Comparison of ENCODE assay signal across 1 cellular context in genomic region chr9:69455311-69455710, GRCh38.
TF ChIP-seq lines count a peak whose summit lies in the region.

No MANE protein-coding gene starts in this region.

TF ChIP-seq in GM23338, 12 proteins besides CTCF, POLR2A, EP300 and RAD21:
- TF ChIP-seq, protein P1, sequence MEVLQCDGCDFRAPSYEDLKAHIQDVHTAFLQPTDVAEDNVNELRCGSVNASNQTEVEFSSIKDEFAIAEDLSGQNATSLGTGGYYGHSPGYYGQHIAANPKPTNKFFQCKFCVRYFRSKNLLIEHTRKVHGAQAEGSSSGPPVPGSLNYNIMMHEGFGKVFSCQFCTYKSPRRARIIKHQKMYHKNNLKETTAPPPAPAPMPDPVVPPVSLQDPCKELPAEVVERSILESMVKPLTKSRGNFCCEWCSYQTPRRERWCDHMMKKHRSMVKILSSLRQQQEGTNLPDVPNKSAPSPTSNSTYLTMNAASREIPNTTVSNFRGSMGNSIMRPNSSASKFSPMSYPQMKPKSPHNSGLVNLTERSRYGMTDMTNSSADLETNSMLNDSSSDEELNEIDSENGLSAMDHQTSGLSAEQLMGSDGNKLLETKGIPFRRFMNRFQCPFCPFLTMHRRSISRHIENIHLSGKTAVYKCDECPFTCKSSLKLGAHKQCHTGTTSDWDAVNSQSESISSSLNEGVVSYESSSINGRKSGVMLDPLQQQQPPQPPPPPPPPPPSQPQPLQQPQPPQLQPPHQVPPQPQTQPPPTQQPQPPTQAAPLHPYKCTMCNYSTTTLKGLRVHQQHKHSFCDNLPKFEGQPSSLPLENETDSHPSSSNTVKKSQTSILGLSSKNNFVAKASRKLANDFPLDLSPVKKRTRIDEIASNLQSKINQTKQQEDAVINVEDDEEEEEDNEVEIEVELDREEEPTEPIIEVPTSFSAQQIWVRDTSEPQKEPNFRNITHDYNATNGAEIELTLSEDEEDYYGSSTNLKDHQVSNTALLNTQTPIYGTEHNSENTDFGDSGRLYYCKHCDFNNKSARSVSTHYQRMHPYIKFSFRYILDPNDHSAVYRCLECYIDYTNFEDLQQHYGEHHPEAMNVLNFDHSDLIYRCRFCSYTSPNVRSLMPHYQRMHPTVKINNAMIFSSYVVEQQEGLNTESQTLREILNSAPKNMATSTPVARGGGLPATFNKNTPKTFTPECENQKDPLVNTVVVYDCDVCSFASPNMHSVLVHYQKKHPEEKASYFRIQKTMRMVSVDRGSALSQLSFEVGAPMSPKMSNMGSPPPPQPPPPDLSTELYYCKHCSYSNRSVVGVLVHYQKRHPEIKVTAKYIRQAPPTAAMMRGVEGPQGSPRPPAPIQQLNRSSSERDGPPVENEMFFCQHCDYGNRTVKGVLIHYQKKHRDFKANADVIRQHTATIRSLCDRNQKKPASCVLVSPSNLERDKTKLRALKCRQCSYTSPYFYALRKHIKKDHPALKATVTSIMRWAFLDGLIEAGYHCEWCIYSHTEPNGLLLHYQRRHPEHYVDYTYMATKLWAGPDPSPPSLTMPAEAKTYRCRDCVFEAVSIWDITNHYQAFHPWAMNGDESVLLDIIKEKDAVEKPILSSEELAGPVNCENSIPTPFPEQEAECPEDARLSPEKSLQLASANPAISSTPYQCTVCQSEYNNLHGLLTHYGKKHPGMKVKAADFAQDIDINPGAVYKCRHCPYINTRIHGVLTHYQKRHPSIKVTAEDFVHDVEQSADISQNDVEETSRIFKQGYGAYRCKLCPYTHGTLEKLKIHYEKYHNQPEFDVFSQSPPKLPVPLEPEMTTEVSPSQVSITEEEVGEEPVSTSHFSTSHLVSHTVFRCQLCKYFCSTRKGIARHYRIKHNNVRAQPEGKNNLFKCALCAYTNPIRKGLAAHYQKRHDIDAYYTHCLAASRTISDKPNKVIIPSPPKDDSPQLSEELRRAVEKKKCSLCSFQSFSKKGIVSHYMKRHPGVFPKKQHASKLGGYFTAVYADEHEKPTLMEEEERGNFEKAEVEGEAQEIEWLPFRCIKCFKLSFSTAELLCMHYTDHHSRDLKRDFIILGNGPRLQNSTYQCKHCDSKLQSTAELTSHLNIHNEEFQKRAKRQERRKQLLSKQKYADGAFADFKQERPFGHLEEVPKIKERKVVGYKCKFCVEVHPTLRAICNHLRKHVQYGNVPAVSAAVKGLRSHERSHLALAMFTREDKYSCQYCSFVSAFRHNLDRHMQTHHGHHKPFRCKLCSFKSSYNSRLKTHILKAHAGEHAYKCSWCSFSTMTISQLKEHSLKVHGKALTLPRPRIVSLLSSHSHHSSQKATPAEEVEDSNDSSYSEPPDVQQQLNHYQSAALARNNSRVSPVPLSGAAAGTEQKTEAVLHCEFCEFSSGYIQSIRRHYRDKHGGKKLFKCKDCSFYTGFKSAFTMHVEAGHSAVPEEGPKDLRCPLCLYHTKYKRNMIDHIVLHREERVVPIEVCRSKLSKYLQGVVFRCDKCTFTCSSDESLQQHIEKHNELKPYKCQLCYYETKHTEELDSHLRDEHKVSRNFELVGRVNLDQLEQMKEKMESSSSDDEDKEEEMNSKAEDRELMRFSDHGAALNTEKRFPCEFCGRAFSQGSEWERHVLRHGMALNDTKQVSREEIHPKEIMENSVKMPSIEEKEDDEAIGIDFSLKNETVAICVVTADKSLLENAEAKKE (CRISPR knock-in tag; IDR thresholded peaks at IDR 0.05), result no peak
- TF ChIP-seq EZH2 (IDR thresholded peaks at IDR 0.05; ENCODE audit: low read depth, unreplicated experiment) (no peak), CREB1 (CRISPR knock-in tag; IDR thresholded peaks at IDR 0.05; ENCODE audit: low read depth) (no peak), STAT1 (IDR thresholded peaks at IDR 0.05; ENCODE audit: unreplicated experiment) (no peak), EZH2phosphoT487 (IDR thresholded peaks at IDR 0.05; ENCODE audit: unreplicated experiment) (no peak), JUNB (IDR thresholded peaks at IDR 0.05; ENCODE audit: unreplicated experiment) (no peak), NANOG (IDR thresholded peaks at IDR 0.05; ENCODE audit: borderline replicate concordance) (no peak), POLR2AphosphoS5 (IDR thresholded peaks at IDR 0.05; ENCODE audit: low read depth) (no peak), ETS1 (IDR thresholded peaks at IDR 0.05) (no peak), ZNF114 (CRISPR knock-in tag; IDR thresholded peaks at IDR 0.05) (no peak), ZNF331 (CRISPR knock-in tag; IDR thresholded peaks at IDR 0.05; ENCODE audit: low read depth) (no peak)
- TF ChIP-seq, protein P2, sequence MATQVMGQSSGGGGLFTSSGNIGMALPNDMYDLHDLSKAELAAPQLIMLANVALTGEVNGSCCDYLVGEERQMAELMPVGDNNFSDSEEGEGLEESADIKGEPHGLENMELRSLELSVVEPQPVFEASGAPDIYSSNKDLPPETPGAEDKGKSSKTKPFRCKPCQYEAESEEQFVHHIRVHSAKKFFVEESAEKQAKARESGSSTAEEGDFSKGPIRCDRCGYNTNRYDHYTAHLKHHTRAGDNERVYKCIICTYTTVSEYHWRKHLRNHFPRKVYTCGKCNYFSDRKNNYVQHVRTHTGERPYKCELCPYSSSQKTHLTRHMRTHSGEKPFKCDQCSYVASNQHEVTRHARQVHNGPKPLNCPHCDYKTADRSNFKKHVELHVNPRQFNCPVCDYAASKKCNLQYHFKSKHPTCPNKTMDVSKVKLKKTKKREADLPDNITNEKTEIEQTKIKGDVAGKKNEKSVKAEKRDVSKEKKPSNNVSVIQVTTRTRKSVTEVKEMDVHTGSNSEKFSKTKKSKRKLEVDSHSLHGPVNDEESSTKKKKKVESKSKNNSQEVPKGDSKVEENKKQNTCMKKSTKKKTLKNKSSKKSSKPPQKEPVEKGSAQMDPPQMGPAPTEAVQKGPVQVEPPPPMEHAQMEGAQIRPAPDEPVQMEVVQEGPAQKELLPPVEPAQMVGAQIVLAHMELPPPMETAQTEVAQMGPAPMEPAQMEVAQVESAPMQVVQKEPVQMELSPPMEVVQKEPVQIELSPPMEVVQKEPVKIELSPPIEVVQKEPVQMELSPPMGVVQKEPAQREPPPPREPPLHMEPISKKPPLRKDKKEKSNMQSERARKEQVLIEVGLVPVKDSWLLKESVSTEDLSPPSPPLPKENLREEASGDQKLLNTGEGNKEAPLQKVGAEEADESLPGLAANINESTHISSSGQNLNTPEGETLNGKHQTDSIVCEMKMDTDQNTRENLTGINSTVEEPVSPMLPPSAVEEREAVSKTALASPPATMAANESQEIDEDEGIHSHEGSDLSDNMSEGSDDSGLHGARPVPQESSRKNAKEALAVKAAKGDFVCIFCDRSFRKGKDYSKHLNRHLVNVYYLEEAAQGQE (IDR thresholded peaks at IDR 0.05; ENCODE audit: unreplicated experiment), result no peak
TF ChIP-seq in GM23338: peak in this region for 0.
